Comparison of ENCODE assay signal across 1 cellular context in the genomic region with DNA sequence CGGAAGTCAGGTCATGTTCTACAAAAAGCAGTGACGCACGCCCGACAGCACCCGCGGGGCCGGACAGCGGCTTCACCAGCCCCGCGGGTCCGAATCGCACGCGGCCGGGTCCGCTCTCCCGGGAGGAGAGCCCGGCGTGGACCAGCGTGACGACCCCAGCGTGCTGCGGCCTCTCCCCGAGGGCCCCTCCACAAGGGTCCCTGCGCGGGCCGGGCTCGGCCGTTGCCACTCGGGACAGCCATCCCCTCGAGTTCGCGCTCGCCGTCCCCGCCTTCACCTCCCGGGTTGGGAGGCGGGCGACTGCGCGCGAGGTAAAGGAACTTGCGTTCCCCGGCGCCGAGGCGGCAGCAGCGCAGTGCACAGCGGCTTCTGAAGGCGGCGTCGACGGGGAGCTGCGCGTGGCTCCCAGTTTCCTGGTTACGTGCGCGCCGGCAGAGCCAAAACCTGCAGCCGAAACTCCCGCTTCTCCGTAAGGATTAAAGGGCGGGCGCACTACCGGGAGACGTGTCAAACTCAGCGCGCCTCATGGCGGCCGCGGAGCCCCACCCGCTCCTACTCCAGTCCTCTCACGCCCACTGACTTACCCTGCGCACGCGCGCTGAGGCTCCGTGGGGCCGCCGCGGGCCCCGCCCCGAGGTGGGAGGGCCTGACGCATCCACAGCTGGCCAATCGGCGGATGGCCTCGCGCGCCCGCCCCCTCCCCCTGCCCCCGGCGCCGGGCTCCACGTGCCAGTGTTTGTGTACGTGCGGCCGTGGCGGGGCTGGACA.
TF ChIP-seq lines count a peak whose summit lies in the region.

No MANE protein-coding gene starts in this region.

TF ChIP-seq in HepG2, 621 proteins besides CTCF, POLR2A, EP300 and RAD21 (continued from another document and continues in another):
- TF ChIP-seq, protein P1, sequence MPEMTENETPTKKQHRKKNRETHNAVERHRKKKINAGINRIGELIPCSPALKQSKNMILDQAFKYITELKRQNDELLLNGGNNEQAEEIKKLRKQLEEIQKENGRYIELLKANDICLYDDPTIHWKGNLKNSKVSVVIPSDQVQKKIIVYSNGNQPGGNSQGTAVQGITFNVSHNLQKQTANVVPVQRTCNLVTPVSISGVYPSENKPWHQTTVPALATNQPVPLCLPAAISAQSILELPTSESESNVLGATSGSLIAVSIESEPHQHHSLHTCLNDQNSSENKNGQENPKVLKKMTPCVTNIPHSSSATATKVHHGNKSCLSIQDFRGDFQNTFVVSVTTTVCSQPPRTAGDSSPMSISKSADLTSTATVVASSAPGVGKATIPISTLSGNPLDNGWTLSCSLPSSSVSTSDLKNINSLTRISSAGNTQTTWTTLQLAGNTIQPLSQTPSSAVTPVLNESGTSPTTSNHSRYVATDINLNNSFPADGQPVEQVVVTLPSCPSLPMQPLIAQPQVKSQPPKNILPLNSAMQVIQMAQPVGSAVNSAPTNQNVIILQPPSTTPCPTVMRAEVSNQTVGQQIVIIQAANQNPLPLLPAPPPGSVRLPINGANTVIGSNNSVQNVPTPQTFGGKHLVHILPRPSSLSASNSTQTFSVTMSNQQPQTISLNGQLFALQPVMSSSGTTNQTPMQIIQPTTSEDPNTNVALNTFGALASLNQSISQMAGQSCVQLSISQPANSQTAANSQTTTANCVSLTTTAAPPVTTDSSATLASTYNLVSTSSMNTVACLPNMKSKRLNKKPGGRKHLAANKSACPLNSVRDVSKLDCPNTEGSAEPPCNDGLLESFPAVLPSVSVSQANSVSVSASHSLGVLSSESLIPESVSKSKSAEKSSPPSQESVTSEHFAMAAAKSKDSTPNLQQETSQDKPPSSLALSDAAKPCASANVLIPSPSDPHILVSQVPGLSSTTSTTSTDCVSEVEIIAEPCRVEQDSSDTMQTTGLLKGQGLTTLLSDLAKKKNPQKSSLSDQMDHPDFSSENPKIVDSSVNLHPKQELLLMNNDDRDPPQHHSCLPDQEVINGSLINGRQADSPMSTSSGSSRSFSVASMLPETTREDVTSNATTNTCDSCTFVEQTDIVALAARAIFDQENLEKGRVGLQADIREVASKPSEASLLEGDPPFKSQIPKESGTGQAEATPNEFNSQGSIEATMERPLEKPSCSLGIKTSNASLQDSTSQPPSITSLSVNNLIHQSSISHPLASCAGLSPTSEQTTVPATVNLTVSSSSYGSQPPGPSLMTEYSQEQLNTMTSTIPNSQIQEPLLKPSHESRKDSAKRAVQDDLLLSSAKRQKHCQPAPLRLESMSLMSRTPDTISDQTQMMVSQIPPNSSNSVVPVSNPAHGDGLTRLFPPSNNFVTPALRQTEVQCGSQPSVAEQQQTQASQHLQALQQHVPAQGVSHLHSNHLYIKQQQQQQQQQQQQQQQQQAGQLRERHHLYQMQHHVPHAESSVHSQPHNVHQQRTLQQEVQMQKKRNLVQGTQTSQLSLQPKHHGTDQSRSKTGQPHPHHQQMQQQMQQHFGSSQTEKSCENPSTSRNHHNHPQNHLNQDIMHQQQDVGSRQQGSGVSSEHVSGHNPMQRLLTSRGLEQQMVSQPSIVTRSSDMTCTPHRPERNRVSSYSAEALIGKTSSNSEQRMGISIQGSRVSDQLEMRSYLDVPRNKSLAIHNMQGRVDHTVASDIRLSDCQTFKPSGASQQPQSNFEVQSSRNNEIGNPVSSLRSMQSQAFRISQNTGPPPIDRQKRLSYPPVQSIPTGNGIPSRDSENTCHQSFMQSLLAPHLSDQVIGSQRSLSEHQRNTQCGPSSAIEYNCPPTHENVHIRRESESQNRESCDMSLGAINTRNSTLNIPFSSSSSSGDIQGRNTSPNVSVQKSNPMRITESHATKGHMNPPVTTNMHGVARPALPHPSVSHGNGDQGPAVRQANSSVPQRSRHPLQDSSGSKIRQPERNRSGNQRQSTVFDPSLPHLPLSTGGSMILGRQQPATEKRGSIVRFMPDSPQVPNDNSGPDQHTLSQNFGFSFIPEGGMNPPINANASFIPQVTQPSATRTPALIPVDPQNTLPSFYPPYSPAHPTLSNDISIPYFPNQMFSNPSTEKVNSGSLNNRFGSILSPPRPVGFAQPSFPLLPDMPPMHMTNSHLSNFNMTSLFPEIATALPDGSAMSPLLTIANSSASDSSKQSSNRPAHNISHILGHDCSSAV (CRISPR knock-in tag; IDR thresholded peaks at IDR 0.05; ENCODE audit: borderline replicate concordance) = peak; percentile 91
- TF ChIP-seq KLF11 (CRISPR knock-in tag; IDR thresholded peaks at IDR 0.05) = peak; percentile 81
- TF ChIP-seq SETDB1 (CRISPR knock-in tag; IDR thresholded peaks at IDR 0.05; ENCODE audit: borderline replicate concordance) = no peak; the same call in 1 of the 2 replicates
- peak; percentile 83; the same call in 1 of the 2 replicates for TF ChIP-seq ZNF30 (CRISPR knock-in tag; IDR thresholded peaks at IDR 0.05)
- TF ChIP-seq PAF1 (CRISPR knock-in tag; IDR thresholded peaks at IDR 0.05) = peak; percentile 70; the same call in 1 of the 2 replicates
- TF ChIP-seq, protein P2, sequence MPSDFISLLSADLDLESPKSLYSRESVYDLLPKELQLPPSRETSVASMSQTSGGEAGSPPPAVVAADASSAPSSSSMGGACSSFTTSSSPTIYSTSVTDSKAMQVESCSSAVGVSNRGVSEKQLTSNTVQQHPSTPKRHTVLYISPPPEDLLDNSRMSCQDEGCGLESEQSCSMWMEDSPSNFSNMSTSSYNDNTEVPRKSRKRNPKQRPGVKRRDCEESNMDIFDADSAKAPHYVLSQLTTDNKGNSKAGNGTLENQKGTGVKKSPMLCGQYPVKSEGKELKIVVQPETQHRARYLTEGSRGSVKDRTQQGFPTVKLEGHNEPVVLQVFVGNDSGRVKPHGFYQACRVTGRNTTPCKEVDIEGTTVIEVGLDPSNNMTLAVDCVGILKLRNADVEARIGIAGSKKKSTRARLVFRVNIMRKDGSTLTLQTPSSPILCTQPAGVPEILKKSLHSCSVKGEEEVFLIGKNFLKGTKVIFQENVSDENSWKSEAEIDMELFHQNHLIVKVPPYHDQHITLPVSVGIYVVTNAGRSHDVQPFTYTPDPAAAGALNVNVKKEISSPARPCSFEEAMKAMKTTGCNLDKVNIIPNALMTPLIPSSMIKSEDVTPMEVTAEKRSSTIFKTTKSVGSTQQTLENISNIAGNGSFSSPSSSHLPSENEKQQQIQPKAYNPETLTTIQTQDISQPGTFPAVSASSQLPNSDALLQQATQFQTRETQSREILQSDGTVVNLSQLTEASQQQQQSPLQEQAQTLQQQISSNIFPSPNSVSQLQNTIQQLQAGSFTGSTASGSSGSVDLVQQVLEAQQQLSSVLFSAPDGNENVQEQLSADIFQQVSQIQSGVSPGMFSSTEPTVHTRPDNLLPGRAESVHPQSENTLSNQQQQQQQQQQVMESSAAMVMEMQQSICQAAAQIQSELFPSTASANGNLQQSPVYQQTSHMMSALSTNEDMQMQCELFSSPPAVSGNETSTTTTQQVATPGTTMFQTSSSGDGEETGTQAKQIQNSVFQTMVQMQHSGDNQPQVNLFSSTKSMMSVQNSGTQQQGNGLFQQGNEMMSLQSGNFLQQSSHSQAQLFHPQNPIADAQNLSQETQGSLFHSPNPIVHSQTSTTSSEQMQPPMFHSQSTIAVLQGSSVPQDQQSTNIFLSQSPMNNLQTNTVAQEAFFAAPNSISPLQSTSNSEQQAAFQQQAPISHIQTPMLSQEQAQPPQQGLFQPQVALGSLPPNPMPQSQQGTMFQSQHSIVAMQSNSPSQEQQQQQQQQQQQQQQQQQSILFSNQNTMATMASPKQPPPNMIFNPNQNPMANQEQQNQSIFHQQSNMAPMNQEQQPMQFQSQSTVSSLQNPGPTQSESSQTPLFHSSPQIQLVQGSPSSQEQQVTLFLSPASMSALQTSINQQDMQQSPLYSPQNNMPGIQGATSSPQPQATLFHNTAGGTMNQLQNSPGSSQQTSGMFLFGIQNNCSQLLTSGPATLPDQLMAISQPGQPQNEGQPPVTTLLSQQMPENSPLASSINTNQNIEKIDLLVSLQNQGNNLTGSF (CRISPR knock-in tag; IDR thresholded peaks at IDR 0.05) = peak; percentile 98
- TF ChIP-seq XBP1 (CRISPR knock-in tag; IDR thresholded peaks at IDR 0.05) = peak; percentile 83
- no peak for TF ChIP-seq NONO (IDR thresholded peaks at IDR 0.05)
- peak; percentile 66; the same call in 1 of the 2 replicates for TF ChIP-seq NONO (CRISPR knock-in tag; conservative IDR thresholded peaks at IDR 0.05)
- TF ChIP-seq ZNF670 (CRISPR knock-in tag; IDR thresholded peaks at IDR 0.05; ENCODE audit: borderline replicate concordance) = 0 out of 2 replicates have a peak, but pooled peaks have one; percentile 3
- peak; percentile 90; the same call in 1 of the 2 replicates for TF ChIP-seq ZFP90 (CRISPR knock-in tag; IDR thresholded peaks at IDR 0.05; ENCODE audit: borderline replicate concordance)
- TF ChIP-seq, protein P3, sequence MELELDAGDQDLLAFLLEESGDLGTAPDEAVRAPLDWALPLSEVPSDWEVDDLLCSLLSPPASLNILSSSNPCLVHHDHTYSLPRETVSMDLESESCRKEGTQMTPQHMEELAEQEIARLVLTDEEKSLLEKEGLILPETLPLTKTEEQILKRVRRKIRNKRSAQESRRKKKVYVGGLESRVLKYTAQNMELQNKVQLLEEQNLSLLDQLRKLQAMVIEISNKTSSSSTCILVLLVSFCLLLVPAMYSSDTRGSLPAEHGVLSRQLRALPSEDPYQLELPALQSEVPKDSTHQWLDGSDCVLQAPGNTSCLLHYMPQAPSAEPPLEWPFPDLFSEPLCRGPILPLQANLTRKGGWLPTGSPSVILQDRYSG (CRISPR knock-in tag; IDR thresholded peaks at IDR 0.05) = no peak; the same call in 1 of the 2 replicates
- TF ChIP-seq MLLT10 (CRISPR knock-in tag; IDR thresholded peaks at IDR 0.05) = no peak
- peak; percentile 95; the same call in 1 of the 2 replicates for TF ChIP-seq ZNF569 (CRISPR knock-in tag; IDR thresholded peaks at IDR 0.05; ENCODE audit: borderline replicate concordance)
- TF ChIP-seq KDM5B (CRISPR knock-in tag; IDR thresholded peaks at IDR 0.05; ENCODE audit: borderline replicate concordance) = peak; percentile 99
- peak; percentile 63; the same call in 1 of the 2 replicates for TF ChIP-seq NFE2L1 (CRISPR knock-in tag; IDR thresholded peaks at IDR 0.05; ENCODE audit: borderline replicate concordance)
- TF ChIP-seq SRSF1 (optimal IDR thresholded peaks at IDR 0.05; ENCODE audit: low read depth, low read length) = no peak
- TF ChIP-seq, protein P4, sequence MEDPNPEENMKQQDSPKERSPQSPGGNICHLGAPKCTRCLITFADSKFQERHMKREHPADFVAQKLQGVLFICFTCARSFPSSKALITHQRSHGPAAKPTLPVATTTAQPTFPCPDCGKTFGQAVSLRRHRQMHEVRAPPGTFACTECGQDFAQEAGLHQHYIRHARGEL (CRISPR knock-in tag; IDR thresholded peaks at IDR 0.05) = peak; percentile 85
- TF ChIP-seq ZNF230 (CRISPR knock-in tag; IDR thresholded peaks at IDR 0.05) = peak; percentile 99
- TF ChIP-seq ZNF703 (CRISPR knock-in tag; IDR thresholded peaks at IDR 0.05; ENCODE audit: borderline replicate concordance) = peak; percentile 98
- TF ChIP-seq SNAI1 (CRISPR knock-in tag; IDR thresholded peaks at IDR 0.05; ENCODE audit: borderline replicate concordance) = peak; percentile 79
- TF ChIP-seq, protein P5, sequence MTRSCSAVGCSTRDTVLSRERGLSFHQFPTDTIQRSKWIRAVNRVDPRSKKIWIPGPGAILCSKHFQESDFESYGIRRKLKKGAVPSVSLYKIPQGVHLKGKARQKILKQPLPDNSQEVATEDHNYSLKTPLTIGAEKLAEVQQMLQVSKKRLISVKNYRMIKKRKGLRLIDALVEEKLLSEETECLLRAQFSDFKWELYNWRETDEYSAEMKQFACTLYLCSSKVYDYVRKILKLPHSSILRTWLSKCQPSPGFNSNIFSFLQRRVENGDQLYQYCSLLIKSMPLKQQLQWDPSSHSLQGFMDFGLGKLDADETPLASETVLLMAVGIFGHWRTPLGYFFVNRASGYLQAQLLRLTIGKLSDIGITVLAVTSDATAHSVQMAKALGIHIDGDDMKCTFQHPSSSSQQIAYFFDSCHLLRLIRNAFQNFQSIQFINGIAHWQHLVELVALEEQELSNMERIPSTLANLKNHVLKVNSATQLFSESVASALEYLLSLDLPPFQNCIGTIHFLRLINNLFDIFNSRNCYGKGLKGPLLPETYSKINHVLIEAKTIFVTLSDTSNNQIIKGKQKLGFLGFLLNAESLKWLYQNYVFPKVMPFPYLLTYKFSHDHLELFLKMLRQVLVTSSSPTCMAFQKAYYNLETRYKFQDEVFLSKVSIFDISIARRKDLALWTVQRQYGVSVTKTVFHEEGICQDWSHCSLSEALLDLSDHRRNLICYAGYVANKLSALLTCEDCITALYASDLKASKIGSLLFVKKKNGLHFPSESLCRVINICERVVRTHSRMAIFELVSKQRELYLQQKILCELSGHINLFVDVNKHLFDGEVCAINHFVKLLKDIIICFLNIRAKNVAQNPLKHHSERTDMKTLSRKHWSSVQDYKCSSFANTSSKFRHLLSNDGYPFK (CRISPR knock-in tag; IDR thresholded peaks at IDR 0.05; ENCODE audit: borderline replicate concordance) = peak; percentile 85
- TF ChIP-seq ZNF205 (CRISPR knock-in tag; IDR thresholded peaks at IDR 0.05) = no peak; the same call in none of the 2 replicates
- TF ChIP-seq, protein P6, sequence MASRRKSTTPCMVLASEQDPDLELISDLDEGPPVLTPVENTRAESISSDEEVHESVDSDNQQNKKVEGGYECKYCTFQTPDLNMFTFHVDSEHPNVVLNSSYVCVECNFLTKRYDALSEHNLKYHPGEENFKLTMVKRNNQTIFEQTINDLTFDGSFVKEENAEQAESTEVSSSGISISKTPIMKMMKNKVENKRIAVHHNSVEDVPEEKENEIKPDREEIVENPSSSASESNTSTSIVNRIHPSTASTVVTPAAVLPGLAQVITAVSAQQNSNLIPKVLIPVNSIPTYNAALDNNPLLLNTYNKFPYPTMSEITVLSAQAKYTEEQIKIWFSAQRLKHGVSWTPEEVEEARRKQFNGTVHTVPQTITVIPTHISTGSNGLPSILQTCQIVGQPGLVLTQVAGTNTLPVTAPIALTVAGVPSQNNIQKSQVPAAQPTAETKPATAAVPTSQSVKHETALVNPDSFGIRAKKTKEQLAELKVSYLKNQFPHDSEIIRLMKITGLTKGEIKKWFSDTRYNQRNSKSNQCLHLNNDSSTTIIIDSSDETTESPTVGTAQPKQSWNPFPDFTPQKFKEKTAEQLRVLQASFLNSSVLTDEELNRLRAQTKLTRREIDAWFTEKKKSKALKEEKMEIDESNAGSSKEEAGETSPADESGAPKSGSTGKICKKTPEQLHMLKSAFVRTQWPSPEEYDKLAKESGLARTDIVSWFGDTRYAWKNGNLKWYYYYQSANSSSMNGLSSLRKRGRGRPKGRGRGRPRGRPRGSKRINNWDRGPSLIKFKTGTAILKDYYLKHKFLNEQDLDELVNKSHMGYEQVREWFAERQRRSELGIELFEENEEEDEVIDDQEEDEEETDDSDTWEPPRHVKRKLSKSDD (CRISPR knock-in tag; IDR thresholded peaks at IDR 0.05; ENCODE audit: low read depth) = peak; percentile 98
- peak; percentile 84; the same call in 1 of the 2 replicates for TF ChIP-seq ZNF879 (CRISPR knock-in tag; IDR thresholded peaks at IDR 0.05)
- peak; percentile 96 for TF ChIP-seq ZNF552 (CRISPR knock-in tag; IDR thresholded peaks at IDR 0.05; ENCODE audit: borderline replicate concordance)
- TF ChIP-seq, protein P7, sequence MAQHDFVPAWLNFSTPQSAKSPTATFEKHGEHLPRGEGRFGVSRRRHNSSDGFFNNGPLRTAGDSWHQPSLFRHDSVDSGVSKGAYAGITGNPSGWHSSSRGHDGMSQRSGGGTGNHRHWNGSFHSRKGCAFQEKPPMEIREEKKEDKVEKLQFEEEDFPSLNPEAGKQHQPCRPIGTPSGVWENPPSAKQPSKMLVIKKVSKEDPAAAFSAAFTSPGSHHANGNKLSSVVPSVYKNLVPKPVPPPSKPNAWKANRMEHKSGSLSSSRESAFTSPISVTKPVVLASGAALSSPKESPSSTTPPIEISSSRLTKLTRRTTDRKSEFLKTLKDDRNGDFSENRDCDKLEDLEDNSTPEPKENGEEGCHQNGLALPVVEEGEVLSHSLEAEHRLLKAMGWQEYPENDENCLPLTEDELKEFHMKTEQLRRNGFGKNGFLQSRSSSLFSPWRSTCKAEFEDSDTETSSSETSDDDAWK (CRISPR knock-in tag; IDR thresholded peaks at IDR 0.05) = no peak
- TF ChIP-seq NRL (CRISPR knock-in tag; IDR thresholded peaks at IDR 0.05; ENCODE audit: borderline replicate concordance) = peak; percentile 98
- TF ChIP-seq ZNF17 (CRISPR knock-in tag; IDR thresholded peaks at IDR 0.05) = peak; percentile 88; the same call in 1 of the 2 replicates
- peak; percentile 90 for TF ChIP-seq ZMYM2 (CRISPR knock-in tag; IDR thresholded peaks at IDR 0.05)
